Comparison of ENCODE assay signal across 18 cellular contexts in the genomic region with DNA sequence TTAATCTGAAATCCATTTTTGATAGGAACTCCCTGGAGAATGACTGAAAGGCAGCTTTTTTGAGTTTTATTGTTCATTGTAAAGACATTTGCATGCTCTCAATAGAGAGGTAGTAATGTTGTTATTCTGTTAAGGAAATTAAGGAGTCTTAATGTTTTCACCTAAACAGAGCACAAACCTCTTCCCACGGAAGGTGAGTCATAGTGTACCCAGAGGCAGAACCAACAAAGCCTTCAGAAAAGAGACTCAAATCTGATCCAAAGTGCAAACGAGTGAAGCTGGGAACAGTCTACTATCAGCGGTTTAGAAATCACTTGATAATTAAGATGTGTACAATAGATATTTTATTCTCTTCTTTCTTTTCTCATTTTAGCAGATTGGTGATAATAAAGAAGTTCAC.
DNase-seq lines count a peak whose midpoint lies in the region; ATAC-seq, FAIRE-seq and TF ChIP-seq lines count a peak whose summit lies in the region.
"Had no signal": no experiment of that assay in that cellular context is flagged by ENCODE, and none has a peak within 500 bp of the region (broad histone marks: within the 10 kb centered on the region; RNA-seq: fewer than 3 reads in every experiment).

No MANE protein-coding gene starts in this region.

- H3K27ac ChIP-seq in breast epithelium (peak overlapping the region in 1 of 2 donors; percentile 9), uterus (no peak overlapping the region)
- H3K27ac ChIP-seq: gastroesophageal sphincter, prostate gland, transverse colon had no signal

- peaks cover 6% of the 10 kb centered on the region for H3K36me3 Mint-ChIP-seq in MCF 10A (ENCODE audit: insufficient read depth, unreplicated experiment)
- H3K36me3 Mint-ChIP-seq: CD4-positive, alpha-beta memory T cell; immature natural killer cell had no signal

- H3K36me3 ChIP-seq in breast epithelium, result no peaks in the 10 kb centered on the region
- H3K36me3 ChIP-seq in uterus, result no peaks in the 10 kb centered on the region
- H3K36me3 ChIP-seq: gastroesophageal sphincter, prostate gland, transverse colon had no signal

- in situ Hi-C loops in astrocyte of the cerebellum (cut with HindIII; ENCODE audit: low sequenced_read_pairs), result no loop called here

- ATAC-seq in HG03342 (IDR thresholded peaks at IDR 0.05; ENCODE audit: unreplicated experiment), result no peak
- ATAC-seq: gastroesophageal sphincter had no signal

- H3K27ac Mint-ChIP-seq in MCF 10A (ENCODE audit: low read depth, unreplicated experiment), result no peak overlapping the region
- H3K27ac Mint-ChIP-seq: activated T-helper 2 cell treated with anti-CD3 and anti-CD28 coated beads, Interferon-gamma antibody, Interleukin-2, Interleukin-4, amounts not matched to agents 10 μg/mL and 5 μg/mL and 100 μg/mL, durations not matched to agents 14 hours and 24 hours and 36 hours; CD4-positive, alpha-beta memory T cell; immature natural killer cell had no signal

- POLR2A ChIA-PET in MCF 10A (lab: Yijun Ruan, JAX), result interaction anchor here (0.6 to 1.4 kb wide), 4 partner anchors 23 to 471 kb away, joined by 3 to 4 read pairs (median 3); partner anchors contain the start of gene PLK2

- CTCF ChIA-PET in MCF 10A (lab: Yijun Ruan, JAX), result no interaction called here

- no peaks in the 10 kb centered on the region for H3K9me3 Mint-ChIP-seq in MCF 10A (ENCODE audit: unreplicated experiment)
- H3K9me3 Mint-ChIP-seq: activated T-helper 2 cell treated with anti-CD3 and anti-CD28 coated beads, Interferon-gamma antibody, Interleukin-2, Interleukin-4, amounts not matched to agents 10 μg/mL and 5 μg/mL and 100 μg/mL, durations not matched to agents 14 hours and 24 hours and 36 hours had no signal

- H3K4me3 ChIP-seq in breast epithelium (no peak overlapping the region), astrocyte of the cerebellum (ENCODE audit: low read depth, low read length) (no peak overlapping the region), uterus (no peak overlapping the region)
- H3K4me3 ChIP-seq: gastroesophageal sphincter, prostate gland, transverse colon had no signal

- TF ChIP-seq CTCF in MCF 10A (IDR thresholded peaks at IDR 0.05; ENCODE audit: unreplicated experiment) (no peak), breast epithelium (IDR thresholded peaks at IDR 0.05) (no peak), astrocyte of the cerebellum (IDR thresholded peaks at IDR 0.05; ENCODE audit: low read depth, low read length, missing control alignments) (no peak), uterus (IDR thresholded peaks at IDR 0.05) (no peak)

- H3K27me3 ChIP-seq in breast epithelium, result no peaks in the 10 kb centered on the region
- no peaks in the 10 kb centered on the region for H3K27me3 ChIP-seq in uterus
- H3K27me3 ChIP-seq: gastroesophageal sphincter, transverse colon had no signal

- FAIRE-seq in urothelium cell line (lab: Jason Lieb, UNC), result no peak

- no peaks in the 10 kb centered on the region for H3K27me3 Mint-ChIP-seq in MCF 10A (ENCODE audit: insufficient read depth, unreplicated experiment)

- peaks cover 19% of the 10 kb centered on the region for H3K4me1 Mint-ChIP-seq in MCF 10A (ENCODE audit: insufficient read depth, unreplicated experiment)
- H3K4me1 Mint-ChIP-seq: CD4-positive, alpha-beta memory T cell; immature natural killer cell had no signal

- no TSS peak for BruUV-seq in MCF 10A (replicated peaks; lab: Mats Ljungman, UMichigan)

- H3K9me3 ChIP-seq in breast epithelium, result no peaks in the 10 kb centered on the region
- H3K9me3 ChIP-seq in uterus, result no peaks in the 10 kb centered on the region
- H3K9me3 ChIP-seq: gastroesophageal sphincter, prostate gland, transverse colon had no signal

- intact Hi-C loops in MCF 10A (cut with micrococcal nuclease), result no loop called here
- intact Hi-C loops in breast epithelium (cut with DNase I; ENCODE audit: low total_unique reads), result no loop called here
- intact Hi-C loops in uterus (cut with DNase I; ENCODE audit: low total_unique reads), result no loop called here

- TF ChIP-seq POLR2A in breast epithelium (IDR thresholded peaks at IDR 0.05), result no peak
- no peak for TF ChIP-seq POLR2A in uterus (IDR thresholded peaks at IDR 0.05)

- DNase-seq in MCF 10A (ENCODE audit: unreplicated experiment) (peak; percentile 68), breast epithelium (ENCODE audit: low spot score in 2 of 2) (no peak), astrocyte of the cerebellum (ENCODE audit: low read depth) (peak; percentile 11), iris pigment epithelial cell (ENCODE audit: low read depth) (peak; percentile 57), urothelium cell line (ENCODE audit: low spot score) (peak; percentile 19), GM19240 (ENCODE audit: insufficient read length, low spot score) (no peak), uterus (no peak)
- DNase-seq: 8988T; CD4-positive, alpha-beta memory T cell; immature natural killer cell; NCI-H1048; NCI-H2227 treated with DMSO at 0.1 percent for 48 hours; stimulated activated CD4-positive, alpha-beta T cell treated with anti-CD3 and anti-CD28 coated beads, Interleukin-1b, Interleukin-23, amount 100 ng/mL, for 48 hours; transverse colon had no signal

- H3K4me1 ChIP-seq in breast epithelium (peaks cover 0 to 4% of the 10 kb centered on the region in 2 donors), uterus (no peaks in the 10 kb centered on the region)
- H3K4me1 ChIP-seq: gastroesophageal sphincter, prostate gland, transverse colon had no signal

- no peak overlapping the region for H3K4me3 Mint-ChIP-seq in MCF 10A (ENCODE audit: unreplicated experiment)
- H3K4me3 Mint-ChIP-seq: CD4-positive, alpha-beta memory T cell; immature natural killer cell had no signal

Comparison
In these comparisons a context has a peak if more than half of its experiments do, and no peak if none do; other contexts are left out.
1. DNase-seq: peak in MCF 10A (single experiment), astrocyte of the cerebellum (single experiment), iris pigment epithelial cell (single experiment) and urothelium cell line (single experiment); none in breast epithelium (0 of 2), GM19240 (single experiment) and uterus (0 of 2).